1 cellular context compared by ENCODE assay signal in the genomic region with DNA sequence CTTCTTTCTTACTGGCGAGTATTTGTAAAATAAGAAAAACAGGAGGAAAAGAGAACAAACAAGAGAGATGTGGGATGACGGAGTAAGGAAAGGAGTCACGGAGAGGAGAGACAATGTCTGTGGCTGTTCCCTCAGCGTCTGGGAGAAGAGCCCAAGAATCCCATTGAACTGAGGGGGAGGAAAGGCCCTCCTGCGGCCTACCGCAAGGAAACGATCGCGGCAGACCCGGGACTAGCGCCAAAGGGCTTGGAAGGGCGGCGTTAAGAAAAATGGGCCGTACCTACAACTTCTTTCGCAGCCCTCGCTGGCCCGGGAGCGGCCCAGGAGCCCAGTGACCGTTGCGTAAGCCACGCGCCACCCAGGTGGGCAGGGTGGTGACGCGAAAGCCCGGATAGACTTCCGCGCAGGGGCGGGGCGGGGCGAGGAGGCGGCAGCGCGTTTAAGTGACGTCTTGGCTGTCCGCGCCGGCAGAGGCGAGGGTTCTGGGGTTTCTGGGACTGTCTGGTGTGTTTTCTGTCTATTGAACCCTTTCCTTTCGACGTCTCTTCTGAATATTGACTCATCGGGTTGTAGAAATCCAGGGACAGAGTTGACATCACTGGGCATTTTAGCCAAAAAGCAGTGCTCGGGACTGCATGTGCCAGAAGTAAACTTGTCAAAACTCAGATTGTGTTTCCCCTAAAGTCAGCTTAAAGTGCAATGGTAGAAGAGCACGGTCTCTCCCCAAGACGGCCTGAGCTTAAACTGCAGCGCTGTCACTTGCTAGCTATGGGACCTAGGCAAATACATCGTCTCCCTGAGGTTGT.
TF ChIP-seq lines count a peak whose summit lies in the region.

A gene with protein sequence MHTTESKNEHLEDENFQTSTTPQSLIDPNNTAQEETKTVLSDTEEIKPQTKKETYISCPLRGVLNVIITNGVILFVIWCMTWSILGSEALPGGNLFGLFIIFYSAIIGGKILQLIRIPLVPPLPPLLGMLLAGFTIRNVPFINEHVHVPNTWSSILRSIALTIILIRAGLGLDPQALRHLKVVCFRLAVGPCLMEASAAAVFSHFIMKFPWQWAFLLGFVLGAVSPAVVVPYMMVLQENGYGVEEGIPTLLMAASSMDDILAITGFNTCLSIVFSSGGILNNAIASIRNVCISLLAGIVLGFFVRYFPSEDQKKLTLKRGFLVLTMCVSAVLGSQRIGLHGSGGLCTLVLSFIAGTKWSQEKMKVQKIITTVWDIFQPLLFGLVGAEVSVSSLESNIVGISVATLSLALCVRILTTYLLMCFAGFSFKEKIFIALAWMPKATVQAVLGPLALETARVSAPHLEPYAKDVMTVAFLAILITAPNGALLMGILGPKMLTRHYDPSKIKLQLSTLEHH (minus strand): TSS at position 387 of the 806 bp plus-strand sequence. CDS start 27,994 bp downstream, outside the sequence.

TF ChIP-seq in GM12878, 131 proteins besides CTCF, POLR2A, EP300 and RAD21 (continued from another document and continues in another):
- TF ChIP-seq, protein P1, sequence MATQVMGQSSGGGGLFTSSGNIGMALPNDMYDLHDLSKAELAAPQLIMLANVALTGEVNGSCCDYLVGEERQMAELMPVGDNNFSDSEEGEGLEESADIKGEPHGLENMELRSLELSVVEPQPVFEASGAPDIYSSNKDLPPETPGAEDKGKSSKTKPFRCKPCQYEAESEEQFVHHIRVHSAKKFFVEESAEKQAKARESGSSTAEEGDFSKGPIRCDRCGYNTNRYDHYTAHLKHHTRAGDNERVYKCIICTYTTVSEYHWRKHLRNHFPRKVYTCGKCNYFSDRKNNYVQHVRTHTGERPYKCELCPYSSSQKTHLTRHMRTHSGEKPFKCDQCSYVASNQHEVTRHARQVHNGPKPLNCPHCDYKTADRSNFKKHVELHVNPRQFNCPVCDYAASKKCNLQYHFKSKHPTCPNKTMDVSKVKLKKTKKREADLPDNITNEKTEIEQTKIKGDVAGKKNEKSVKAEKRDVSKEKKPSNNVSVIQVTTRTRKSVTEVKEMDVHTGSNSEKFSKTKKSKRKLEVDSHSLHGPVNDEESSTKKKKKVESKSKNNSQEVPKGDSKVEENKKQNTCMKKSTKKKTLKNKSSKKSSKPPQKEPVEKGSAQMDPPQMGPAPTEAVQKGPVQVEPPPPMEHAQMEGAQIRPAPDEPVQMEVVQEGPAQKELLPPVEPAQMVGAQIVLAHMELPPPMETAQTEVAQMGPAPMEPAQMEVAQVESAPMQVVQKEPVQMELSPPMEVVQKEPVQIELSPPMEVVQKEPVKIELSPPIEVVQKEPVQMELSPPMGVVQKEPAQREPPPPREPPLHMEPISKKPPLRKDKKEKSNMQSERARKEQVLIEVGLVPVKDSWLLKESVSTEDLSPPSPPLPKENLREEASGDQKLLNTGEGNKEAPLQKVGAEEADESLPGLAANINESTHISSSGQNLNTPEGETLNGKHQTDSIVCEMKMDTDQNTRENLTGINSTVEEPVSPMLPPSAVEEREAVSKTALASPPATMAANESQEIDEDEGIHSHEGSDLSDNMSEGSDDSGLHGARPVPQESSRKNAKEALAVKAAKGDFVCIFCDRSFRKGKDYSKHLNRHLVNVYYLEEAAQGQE (IDR thresholded peaks at IDR 0.05; ENCODE audit: low read depth, low read length), result no peak
- TF ChIP-seq, protein P2, sequence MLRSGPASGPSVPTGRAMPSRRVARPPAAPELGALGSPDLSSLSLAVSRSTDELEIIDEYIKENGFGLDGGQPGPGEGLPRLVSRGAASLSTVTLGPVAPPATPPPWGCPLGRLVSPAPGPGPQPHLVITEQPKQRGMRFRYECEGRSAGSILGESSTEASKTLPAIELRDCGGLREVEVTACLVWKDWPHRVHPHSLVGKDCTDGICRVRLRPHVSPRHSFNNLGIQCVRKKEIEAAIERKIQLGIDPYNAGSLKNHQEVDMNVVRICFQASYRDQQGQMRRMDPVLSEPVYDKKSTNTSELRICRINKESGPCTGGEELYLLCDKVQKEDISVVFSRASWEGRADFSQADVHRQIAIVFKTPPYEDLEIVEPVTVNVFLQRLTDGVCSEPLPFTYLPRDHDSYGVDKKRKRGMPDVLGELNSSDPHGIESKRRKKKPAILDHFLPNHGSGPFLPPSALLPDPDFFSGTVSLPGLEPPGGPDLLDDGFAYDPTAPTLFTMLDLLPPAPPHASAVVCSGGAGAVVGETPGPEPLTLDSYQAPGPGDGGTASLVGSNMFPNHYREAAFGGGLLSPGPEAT (IDR thresholded peaks at IDR 0.05; ENCODE audit: low read depth), result peak; percentile 85
- TF ChIP-seq, protein P3, sequence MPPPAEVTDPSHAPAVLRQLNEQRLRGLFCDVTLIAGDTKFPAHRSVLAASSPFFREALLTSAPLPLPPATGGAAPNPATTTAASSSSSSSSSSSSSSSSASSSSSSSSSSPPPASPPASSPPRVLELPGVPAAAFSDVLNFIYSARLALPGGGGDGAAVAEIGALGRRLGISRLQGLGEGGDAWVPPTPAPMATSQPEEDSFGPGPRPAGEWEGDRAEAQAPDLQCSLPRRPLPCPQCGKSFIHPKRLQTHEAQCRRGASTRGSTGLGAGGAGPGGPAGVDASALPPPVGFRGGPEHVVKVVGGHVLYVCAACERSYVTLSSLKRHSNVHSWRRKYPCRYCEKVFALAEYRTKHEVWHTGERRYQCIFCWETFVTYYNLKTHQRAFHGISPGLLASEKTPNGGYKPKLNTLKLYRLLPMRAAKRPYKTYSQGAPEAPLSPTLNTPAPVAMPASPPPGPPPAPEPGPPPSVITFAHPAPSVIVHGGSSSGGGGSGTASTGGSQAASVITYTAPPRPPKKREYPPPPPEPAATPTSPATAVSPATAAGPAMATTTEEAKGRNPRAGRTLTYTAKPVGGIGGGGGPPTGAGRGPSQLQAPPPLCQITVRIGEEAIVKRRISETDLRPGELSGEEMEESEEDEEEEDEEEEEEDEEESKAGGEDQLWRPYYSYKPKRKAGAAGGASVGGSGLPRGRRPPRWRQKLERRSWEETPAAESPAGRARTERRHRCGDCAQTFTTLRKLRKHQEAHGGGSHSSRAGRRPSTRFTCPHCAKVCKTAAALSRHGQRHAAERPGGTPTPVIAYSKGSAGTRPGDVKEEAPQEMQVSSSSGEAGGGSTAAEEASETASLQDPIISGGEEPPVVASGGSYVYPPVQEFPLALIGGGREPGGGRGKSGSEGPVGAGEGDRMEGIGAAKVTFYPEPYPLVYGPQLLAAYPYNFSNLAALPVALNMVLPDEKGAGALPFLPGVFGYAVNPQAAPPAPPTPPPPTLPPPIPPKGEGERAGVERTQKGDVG (CRISPR knock-in tag; IDR thresholded peaks at IDR 0.05), result no peak
- TF ChIP-seq CREM (IDR thresholded peaks at IDR 0.05; ENCODE audit: low read depth), result peak; percentile 100
- no peak for TF ChIP-seq CHD1 (IDR thresholded peaks at IDR 0.05; ENCODE audit: low read depth, low read length)
- TF ChIP-seq ZBED1 (IDR thresholded peaks at IDR 0.05; ENCODE audit: borderline replicate concordance), result no peak
- TF ChIP-seq NFIC (IDR thresholded peaks at IDR 0.05; ENCODE audit: low read depth, low read length), result no peak
- TF ChIP-seq SMAD1 (IDR thresholded peaks at IDR 0.05; ENCODE audit: low read depth, partially characterized antibody), result peak; percentile 52
- TF ChIP-seq KLF5 (IDR thresholded peaks at IDR 0.05; ENCODE audit: partially characterized antibody), result peak; percentile 83
- TF ChIP-seq, protein P4, sequence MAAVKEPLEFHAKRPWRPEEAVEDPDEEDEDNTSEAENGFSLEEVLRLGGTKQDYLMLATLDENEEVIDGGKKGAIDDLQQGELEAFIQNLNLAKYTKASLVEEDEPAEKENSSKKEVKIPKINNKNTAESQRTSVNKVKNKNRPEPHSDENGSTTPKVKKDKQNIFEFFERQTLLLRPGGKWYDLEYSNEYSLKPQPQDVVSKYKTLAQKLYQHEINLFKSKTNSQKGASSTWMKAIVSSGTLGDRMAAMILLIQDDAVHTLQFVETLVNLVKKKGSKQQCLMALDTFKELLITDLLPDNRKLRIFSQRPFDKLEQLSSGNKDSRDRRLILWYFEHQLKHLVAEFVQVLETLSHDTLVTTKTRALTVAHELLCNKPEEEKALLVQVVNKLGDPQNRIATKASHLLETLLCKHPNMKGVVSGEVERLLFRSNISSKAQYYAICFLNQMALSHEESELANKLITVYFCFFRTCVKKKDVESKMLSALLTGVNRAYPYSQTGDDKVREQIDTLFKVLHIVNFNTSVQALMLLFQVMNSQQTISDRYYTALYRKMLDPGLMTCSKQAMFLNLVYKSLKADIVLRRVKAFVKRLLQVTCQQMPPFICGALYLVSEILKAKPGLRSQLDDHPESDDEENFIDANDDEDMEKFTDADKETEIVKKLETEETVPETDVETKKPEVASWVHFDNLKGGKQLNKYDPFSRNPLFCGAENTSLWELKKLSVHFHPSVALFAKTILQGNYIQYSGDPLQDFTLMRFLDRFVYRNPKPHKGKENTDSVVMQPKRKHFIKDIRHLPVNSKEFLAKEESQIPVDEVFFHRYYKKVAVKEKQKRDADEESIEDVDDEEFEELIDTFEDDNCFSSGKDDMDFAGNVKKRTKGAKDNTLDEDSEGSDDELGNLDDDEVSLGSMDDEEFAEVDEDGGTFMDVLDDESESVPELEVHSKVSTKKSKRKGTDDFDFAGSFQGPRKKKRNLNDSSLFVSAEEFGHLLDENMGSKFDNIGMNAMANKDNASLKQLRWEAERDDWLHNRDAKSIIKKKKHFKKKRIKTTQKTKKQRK (IDR thresholded peaks at IDR 0.05; ENCODE audit: low read depth, low read length), result no peak
- no peak for TF ChIP-seq GABPA (IDR thresholded peaks at IDR 0.05; ENCODE audit: low read depth)
- TF ChIP-seq BACH1 (IDR thresholded peaks at IDR 0.05; ENCODE audit: borderline replicate concordance), result peak; percentile 56; the same call in 1 of the 2 replicates
- TF ChIP-seq CBFB (IDR thresholded peaks at IDR 0.05; ENCODE audit: low read depth), result peak; percentile 30
- TF ChIP-seq, protein P5, sequence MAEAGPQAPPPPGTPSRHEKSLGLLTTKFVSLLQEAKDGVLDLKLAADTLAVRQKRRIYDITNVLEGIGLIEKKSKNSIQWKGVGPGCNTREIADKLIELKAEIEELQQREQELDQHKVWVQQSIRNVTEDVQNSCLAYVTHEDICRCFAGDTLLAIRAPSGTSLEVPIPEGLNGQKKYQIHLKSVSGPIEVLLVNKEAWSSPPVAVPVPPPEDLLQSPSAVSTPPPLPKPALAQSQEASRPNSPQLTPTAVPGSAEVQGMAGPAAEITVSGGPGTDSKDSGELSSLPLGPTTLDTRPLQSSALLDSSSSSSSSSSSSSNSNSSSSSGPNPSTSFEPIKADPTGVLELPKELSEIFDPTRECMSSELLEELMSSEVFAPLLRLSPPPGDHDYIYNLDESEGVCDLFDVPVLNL (IDR thresholded peaks at IDR 0.05; ENCODE audit: low read depth, low read length), result no peak
- TF ChIP-seq RFX5 (IDR thresholded peaks at IDR 0.05; ENCODE audit: low read depth, low read length), result peak; percentile 75; the same call in 1 of the 2 replicates
- TF ChIP-seq, protein P6, sequence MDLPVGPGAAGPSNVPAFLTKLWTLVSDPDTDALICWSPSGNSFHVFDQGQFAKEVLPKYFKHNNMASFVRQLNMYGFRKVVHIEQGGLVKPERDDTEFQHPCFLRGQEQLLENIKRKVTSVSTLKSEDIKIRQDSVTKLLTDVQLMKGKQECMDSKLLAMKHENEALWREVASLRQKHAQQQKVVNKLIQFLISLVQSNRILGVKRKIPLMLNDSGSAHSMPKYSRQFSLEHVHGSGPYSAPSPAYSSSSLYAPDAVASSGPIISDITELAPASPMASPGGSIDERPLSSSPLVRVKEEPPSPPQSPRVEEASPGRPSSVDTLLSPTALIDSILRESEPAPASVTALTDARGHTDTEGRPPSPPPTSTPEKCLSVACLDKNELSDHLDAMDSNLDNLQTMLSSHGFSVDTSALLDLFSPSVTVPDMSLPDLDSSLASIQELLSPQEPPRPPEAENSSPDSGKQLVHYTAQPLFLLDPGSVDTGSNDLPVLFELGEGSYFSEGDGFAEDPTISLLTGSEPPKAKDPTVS (IDR thresholded peaks at IDR 0.05; ENCODE audit: low read depth, low read length), result no peak
- TF ChIP-seq NBN (IDR thresholded peaks at IDR 0.05), result peak; percentile 90
- TF ChIP-seq CREB1 (IDR thresholded peaks at IDR 0.05; ENCODE audit: low read depth), result peak; percentile 99
- peak; percentile 40; the same call in 1 of the 2 replicates for TF ChIP-seq YY1 (IDR thresholded peaks at IDR 0.05; ENCODE audit: low read depth, low read length)
- TF ChIP-seq ZSCAN29 (IDR thresholded peaks at IDR 0.05), result no peak
- TF ChIP-seq, protein P7, sequence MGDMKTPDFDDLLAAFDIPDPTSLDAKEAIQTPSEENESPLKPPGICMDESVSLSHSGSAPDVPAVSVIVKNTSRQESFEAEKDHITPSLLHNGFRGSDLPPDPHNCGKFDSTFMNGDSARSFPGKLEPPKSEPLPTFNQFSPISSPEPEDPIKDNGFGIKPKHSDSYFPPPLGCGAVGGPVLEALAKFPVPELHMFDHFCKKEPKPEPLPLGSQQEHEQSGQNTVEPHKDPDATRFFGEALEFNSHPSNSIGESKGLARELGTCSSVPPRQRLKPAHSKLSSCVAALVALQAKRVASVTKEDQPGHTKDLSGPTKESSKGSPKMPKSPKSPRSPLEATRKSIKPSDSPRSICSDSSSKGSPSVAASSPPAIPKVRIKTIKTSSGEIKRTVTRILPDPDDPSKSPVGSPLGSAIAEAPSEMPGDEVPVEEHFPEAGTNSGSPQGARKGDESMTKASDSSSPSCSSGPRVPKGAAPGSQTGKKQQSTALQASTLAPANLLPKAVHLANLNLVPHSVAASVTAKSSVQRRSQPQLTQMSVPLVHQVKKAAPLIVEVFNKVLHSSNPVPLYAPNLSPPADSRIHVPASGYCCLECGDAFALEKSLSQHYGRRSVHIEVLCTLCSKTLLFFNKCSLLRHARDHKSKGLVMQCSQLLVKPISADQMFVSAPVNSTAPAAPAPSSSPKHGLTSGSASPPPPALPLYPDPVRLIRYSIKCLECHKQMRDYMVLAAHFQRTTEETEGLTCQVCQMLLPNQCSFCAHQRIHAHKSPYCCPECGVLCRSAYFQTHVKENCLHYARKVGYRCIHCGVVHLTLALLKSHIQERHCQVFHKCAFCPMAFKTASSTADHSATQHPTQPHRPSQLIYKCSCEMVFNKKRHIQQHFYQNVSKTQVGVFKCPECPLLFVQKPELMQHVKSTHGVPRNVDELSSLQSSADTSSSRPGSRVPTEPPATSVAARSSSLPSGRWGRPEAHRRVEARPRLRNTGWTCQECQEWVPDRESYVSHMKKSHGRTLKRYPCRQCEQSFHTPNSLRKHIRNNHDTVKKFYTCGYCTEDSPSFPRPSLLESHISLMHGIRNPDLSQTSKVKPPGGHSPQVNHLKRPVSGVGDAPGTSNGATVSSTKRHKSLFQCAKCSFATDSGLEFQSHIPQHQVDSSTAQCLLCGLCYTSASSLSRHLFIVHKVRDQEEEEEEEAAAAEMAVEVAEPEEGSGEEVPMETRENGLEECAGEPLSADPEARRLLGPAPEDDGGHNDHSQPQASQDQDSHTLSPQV (IDR thresholded peaks at IDR 0.05), result no peak
- TF ChIP-seq, protein P8, sequence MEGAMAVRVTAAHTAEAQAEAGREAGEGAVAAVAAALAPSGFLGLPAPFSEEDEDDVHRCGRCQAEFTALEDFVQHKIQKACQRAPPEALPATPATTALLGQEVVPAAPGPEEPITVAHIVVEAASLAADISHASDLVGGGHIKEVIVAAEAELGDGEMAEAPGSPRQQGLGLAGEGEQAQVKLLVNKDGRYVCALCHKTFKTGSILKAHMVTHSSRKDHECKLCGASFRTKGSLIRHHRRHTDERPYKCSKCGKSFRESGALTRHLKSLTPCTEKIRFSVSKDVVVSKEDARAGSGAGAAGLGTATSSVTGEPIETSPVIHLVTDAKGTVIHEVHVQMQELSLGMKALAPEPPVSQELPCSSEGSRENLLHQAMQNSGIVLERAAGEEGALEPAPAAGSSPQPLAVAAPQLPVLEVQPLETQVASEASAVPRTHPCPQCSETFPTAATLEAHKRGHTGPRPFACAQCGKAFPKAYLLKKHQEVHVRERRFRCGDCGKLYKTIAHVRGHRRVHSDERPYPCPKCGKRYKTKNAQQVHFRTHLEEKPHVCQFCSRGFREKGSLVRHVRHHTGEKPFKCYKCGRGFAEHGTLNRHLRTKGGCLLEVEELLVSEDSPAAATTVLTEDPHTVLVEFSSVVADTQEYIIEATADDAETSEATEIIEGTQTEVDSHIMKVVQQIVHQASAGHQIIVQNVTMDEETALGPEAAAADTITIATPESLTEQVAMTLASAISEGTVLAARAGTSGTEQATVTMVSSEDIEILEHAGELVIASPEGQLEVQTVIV (IDR thresholded peaks at IDR 0.05; ENCODE audit: borderline replicate concordance, partially characterized antibody), result peak; percentile 66
- peak; percentile 88 for TF ChIP-seq SMAD5 (IDR thresholded peaks at IDR 0.05; ENCODE audit: low read depth)
